Comparison of ENCODE assay signal across 8 cellular contexts in the genomic region with DNA sequence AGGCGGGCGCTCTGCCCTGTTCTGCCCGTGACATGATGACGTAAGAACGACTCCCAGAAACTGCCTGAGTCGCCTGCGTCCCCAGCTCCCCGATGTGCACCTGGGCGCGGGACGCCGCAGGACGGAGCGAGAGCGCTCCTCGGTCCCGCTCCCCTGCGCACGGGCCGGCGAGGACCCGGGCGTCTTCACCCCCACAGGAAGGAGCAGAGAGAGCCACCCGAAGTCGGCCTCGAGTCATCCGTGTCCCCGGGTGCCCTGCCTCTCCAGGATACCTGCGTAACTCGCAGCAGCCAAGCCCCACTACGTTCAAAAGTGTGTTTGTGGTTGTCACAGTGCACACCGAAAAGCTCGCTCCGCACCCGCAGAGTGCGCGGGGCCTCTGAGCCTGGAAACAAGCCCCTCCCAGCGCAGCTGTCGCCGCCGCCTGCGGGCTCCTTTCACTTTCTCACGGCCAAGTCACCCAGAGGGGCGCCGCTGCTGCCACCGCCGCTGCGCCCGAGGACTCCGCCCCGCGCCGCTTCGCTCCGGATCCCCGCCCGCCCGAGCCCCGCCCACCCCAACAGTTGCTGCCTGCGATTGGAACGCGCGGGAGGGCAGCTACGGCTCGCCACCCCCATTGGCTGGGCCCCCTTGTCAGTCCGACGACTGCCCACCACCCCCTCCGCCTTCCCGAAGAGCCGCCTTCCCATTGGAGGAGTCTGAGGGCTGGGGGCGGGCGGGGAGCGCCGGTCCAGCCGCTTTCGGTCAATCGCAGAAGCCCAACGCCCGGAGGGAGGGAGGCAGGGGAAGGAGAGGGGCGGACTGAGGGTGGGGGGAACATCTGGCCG. TPM values are rescaled to one million over a fixed set of nuclear protein-coding genes. Genes with fewer than 3 reads are reported as not detected.
A peak's percentile ranks its signal among the peaks of the same experiment; 100 is the strongest.
DNase-seq lines count a peak whose midpoint lies in the region; ATAC-seq, FAIRE-seq and TF ChIP-seq lines count a peak whose summit lies in the region.

No MANE protein-coding gene starts in this region.

- H3K27ac Mint-ChIP-seq in T-helper 17 cell = peak overlapping the region; percentile 96

- FAIRE-seq in urothelium cell line (lab: Jason Lieb, UNC) = no peak

- DNase-seq in NCI-H1694 treated with DMSO at 0.1 percent for 48 hours (lab: John Stamatoyannopoulos, UW) = peak; percentile 96
- peak; percentile 87 to 97 (median 95) for DNase-seq in T-helper 17 cell
- peak; percentile 99 for DNase-seq in right atrium auricular region (ENCODE audit: low spot score)
- DNase-seq in psoas muscle = peak; percentile 99 to 100
- DNase-seq in urothelium cell line (ENCODE audit: low spot score) = peak; percentile 97

- no peaks in the 10 kb centered on the region for H3K36me3 ChIP-seq in right atrium auricular region
- H3K36me3 ChIP-seq in psoas muscle (ENCODE audit: insufficient read depth in 1 of 2, low read depth in 1 of 2) = no peaks in the 10 kb centered on the region

- H3K4me3 Mint-ChIP-seq in T-helper 17 cell = peak overlapping the region; percentile 95

- no peak for TF ChIP-seq CTCF in right atrium auricular region (IDR thresholded peaks at IDR 0.05)
- TF ChIP-seq CTCF in psoas muscle (IDR thresholded peaks at IDR 0.05) = no peak

- H3K27me3 ChIP-seq in right atrium auricular region (no peaks in the 10 kb centered on the region), psoas muscle (ENCODE audit: insufficient read depth in 3 of 3, low read length in 2 of 3) (no peaks in the 10 kb centered on the region)

- H3K4me1 Mint-ChIP-seq in T-helper 17 cell = peaks cover 24% of the 10 kb centered on the region

- H3K27me3 Mint-ChIP-seq in T-helper 17 cell = peaks cover 4% of the 10 kb centered on the region

- intact Hi-C loops in psoas muscle (cut with DNase I) = loop anchor here (2.0 to 10.0 kb wide), 4 partner anchors 184 to 227 kb away; no protein-coding TSS in a partner anchor

- 0% methylated on average over 44 to 81 of the region's 81 CpGs for WGBS in psoas muscle, 3 donors

- H3K36me3 Mint-ChIP-seq in T-helper 17 cell (ENCODE audit: low read depth) = peaks cover 4% of the 10 kb centered on the region

- peak overlapping the region; percentile 97 for H3K27ac ChIP-seq in angular gyrus (ENCODE audit: low read depth, low read length)
- peak overlapping the region; percentile 93 to 100 for H3K27ac ChIP-seq in right atrium auricular region
- peak overlapping the region; percentile 100 for H3K27ac ChIP-seq in psoas muscle

- H3K4me1 ChIP-seq in right atrium auricular region = peaks cover 0 to 31% of the 10 kb centered on the region in 2 donors
- peaks cover 27% of the 10 kb centered on the region for H3K4me1 ChIP-seq in psoas muscle

- H3K9me3 ChIP-seq in T-helper 17 cell (ENCODE audit: control insufficient read depth, low read length, poor library complexity, severe bottlenecking) (no peaks in the 10 kb centered on the region), right atrium auricular region (no peaks in the 10 kb centered on the region), psoas muscle (no peaks in the 10 kb centered on the region)

- H3K4me3 ChIP-seq in right atrium auricular region (peak overlapping the region; percentile 61 to 93), psoas muscle (peak overlapping the region; percentile 93)

- ATAC-seq in GM18499 (IDR thresholded peaks at IDR 0.05; ENCODE audit: insufficient read depth, unreplicated experiment) (peak; percentile 49), HG02938 (IDR thresholded peaks at IDR 0.05; ENCODE audit: unreplicated experiment) (peak; percentile 72), T-helper 17 cell (peak; percentile 83), psoas muscle (peak; percentile 92 to 97 (median 94))

RNA-seq across cellular contexts. Expression of a gene that starts 3.1 kb away (rescaled TPM):
- total RNA-seq in T-helper 17 cell = 10 to 100 TPM; 26.3 to 29.1 TPM
- total RNA-seq in right atrium auricular region = 10 to 100 TPM; 14.9 to 19.7 TPM
- total RNA-seq in psoas muscle = 10 to 100 TPM; 49.3 to 85.0 (median 58.3) TPM
- 10 to 100 TPM; 18.8 to 70.8 (median 27.3) TPM for polyA plus RNA-seq in psoas muscle

Comparison
In these comparisons a context has a peak if more than half of its experiments do, and no peak if none do; other contexts are left out.
1. Peak in every context shown above with its lines: DNase-seq, ATAC-seq, H3K4me3 ChIP-seq and H3K27ac ChIP-seq.